9 cellular contexts compared by ENCODE assay signal in genomic region chr16:81253141-81253540, GRCh38. TPM values are rescaled to one million over a fixed set of nuclear protein-coding genes. Genes with fewer than 3 reads are reported as not detected.
"Had no signal": no experiment of that assay in that cellular context is flagged by ENCODE, and none has a peak within 500 bp of the region (broad histone marks: within the 10 kb centered on the region; RNA-seq: fewer than 3 reads in every experiment).

No MANE protein-coding gene starts in this region.

- H3K4me3 ChIP-seq: GM12878 had no signal

- DNase-seq: GDM1, GF-D8 had no signal

- FAIRE-seq: G401.6, GM12878, GM12891, GM12892, GM18507, GM19239 had no signal

- ATAC-seq: GM12878 had no signal

RNA-seq across cellular contexts. Expression of gene BCO1, which starts 14.7 kb away (rescaled TPM):
- total RNA-seq: G401, GM12878 had no signal
